22 cellular contexts compared by ENCODE assay signal in genomic region chr17:79891113-79891730, GRCh38.
"Had no signal": no experiment of that assay in that cellular context is flagged by ENCODE, and none has a peak within 500 bp of the region (broad histone marks: within the 10 kb centered on the region; RNA-seq: fewer than 3 reads in every experiment).

No MANE protein-coding gene starts in this region.

- H3K27me3 ChIP-seq: cardiac muscle cell, Peyer's patch had no signal

- H3K9me3 ChIP-seq: Peyer's patch, SJSA1 had no signal

- ATAC-seq: activated T-cell treated with anti-CD3 and anti-CD28 coated beads, Interleukin-2, amount 50 U/mL, for 4 hours; T-helper 17 cell had no signal

- H3K4me3 ChIP-seq: cardiac muscle cell, Peyer's patch, SJSA1 had no signal

- H3K4me1 ChIP-seq: SJSA1 had no signal

- H3K27ac Mint-ChIP-seq: activated B cell treated with CpG ODN at 0.5 μM for 24 hours; activated CD4-positive, alpha-beta T cell treated with anti-CD3 and anti-CD28 coated beads, Interleukin-2, amount 10 ng/mL, durations not matched to agents 24 days and 14 days; activated naive CD4-positive, alpha-beta T cell treated with anti-CD3 and anti-CD28 coated beads, Interleukin-2, amount 50 U/mL, for 24 hours; T-helper 17 cell had no signal

- H3K4me3 Mint-ChIP-seq: activated B cell treated with CpG ODN at 0.5 μM for 24 hours; activated CD4-positive, alpha-beta T cell treated with anti-CD3 and anti-CD28 coated beads, Interleukin-2, amount 10 ng/mL, durations not matched to agents 24 days and 14 days; activated naive CD4-positive, alpha-beta T cell treated with anti-CD3 and anti-CD28 coated beads, Interleukin-2, amount 50 U/mL, for 24 hours; activated T-cell treated with anti-CD3 and anti-CD28 coated beads, Interleukin-2, amount 50 U/mL, for 4 hours; T-helper 17 cell had no signal

- H3K36me3 ChIP-seq: brain microvascular endothelial cell, cardiac muscle cell, Peyer's patch, SJSA1 had no signal

- H3K27ac ChIP-seq: brain microvascular endothelial cell, cardiac muscle cell, Peyer's patch, RWPE1, SJSA1 had no signal

- DNase-seq: activated B cell treated with CpG ODN at 0.5 μM for 24 hours; activated CD4-positive, alpha-beta T cell treated with anti-CD3 and anti-CD28 coated beads for 1 hour; activated CD4-positive, alpha-beta T cell treated with anti-CD3 and anti-CD28 coated beads, Interleukin-2, amount 10 ng/mL, durations not matched to agents 24 days and 14 days; activated CD4-positive, alpha-beta T cell treated with anti-CD3 and anti-CD28 coated beads, Interleukin-2, amount 50 U/mL, for 48 hours; activated CD8-positive, alpha-beta memory T cell treated with anti-CD3 and anti-CD28 coated beads for 24 hours; activated T-cell treated with anti-CD3 and anti-CD28 coated beads, Interleukin-2, amount 50 U/mL, for 4 hours; amygdala; brain microvascular endothelial cell; Kasumi-1; NCI-H1048; NCI-H146; NCI-H187 treated with DMSO at 0.1 percent for 48 hours; NCI-H2081 treated with DMSO at 0.1 percent for 48 hours; NCI-H524; Peyer's patch; SHP77; T-helper 17 cell; T-helper 9 cell had no signal

- H3K9me3 Mint-ChIP-seq: activated B cell treated with CpG ODN at 0.5 μM for 24 hours; activated CD4-positive, alpha-beta T cell treated with anti-CD3 and anti-CD28 coated beads, Interleukin-2, amount 10 ng/mL, durations not matched to agents 24 days and 14 days; activated naive CD4-positive, alpha-beta T cell treated with anti-CD3 and anti-CD28 coated beads, Interleukin-2, amount 50 U/mL, for 24 hours; activated T-cell treated with anti-CD3 and anti-CD28 coated beads, Interleukin-2, amount 50 U/mL, for 4 hours had no signal

- H3K4me1 Mint-ChIP-seq: activated B cell treated with CpG ODN at 0.5 μM for 24 hours; activated CD4-positive, alpha-beta T cell treated with anti-CD3 and anti-CD28 coated beads, Interleukin-2, amount 10 ng/mL, durations not matched to agents 24 days and 14 days; activated naive CD4-positive, alpha-beta T cell treated with anti-CD3 and anti-CD28 coated beads, Interleukin-2, amount 50 U/mL, for 24 hours had no signal
